Comparison of ENCODE assay signal across 20 cellular contexts in the genomic region with DNA sequence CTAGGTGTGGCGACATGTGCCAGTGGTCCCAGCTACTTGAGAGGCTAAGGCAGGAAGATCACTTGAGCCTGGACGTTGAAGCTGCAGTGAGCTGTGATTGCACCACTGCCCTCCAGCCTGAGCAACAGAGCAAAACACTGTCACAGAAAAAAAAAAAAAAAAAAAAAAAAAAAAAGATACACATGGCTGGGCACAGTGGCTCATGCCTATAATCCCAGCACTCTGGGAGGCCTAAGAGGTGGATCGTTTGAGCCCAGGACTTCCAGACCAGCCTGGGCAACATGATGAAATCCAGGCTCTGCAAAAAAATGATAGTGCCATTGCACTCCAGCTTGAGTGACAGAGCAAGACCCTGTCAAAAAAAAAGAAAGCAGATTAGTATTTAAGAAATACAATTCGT. TPM values are rescaled to one million over a fixed set of nuclear protein-coding genes. Genes with fewer than 3 reads are reported as not detected.
DNase-seq lines count a peak whose midpoint lies in the region; ATAC-seq, FAIRE-seq and TF ChIP-seq lines count a peak whose summit lies in the region.
"Had no signal": no experiment of that assay in that cellular context is flagged by ENCODE, and none has a peak within 500 bp of the region (broad histone marks: within the 10 kb centered on the region; RNA-seq: fewer than 3 reads in every experiment).

No MANE protein-coding gene starts in this region.

- H3K4me3 ChIP-seq in NB4 (ENCODE audit: low read depth, low read length), result no peak overlapping the region
- H3K4me3 ChIP-seq in GM12878, result no peak overlapping the region
- no peak overlapping the region for H3K4me3 ChIP-seq in parathyroid adenoma (ENCODE audit: low read depth, low read length)
- H3K4me3 ChIP-seq in breast epithelium, result no peak overlapping the region

- H3K4me1 Mint-ChIP-seq in T-helper 17 cell, result peaks cover 5% of the 10 kb centered on the region

- H3K79me2 ChIP-seq in GM12878 (ENCODE audit: control insufficient read depth, insufficient read depth, low read length), result no peaks in the 10 kb centered on the region
- H3K79me2 ChIP-seq in parathyroid adenoma, result peaks cover 30% of the 10 kb centered on the region

- H3K9me3 ChIP-seq in GM12878 (replicated peaks; ENCODE audit: control insufficient read depth, insufficient read depth, low read length) (no peaks in the 10 kb centered on the region), parathyroid adenoma (ENCODE audit: control insufficient read depth, low read length) (peaks cover 4% of the 10 kb centered on the region), breast epithelium (no peaks in the 10 kb centered on the region), T-helper 17 cell (ENCODE audit: control insufficient read depth, low read length, poor library complexity, severe bottlenecking) (no peaks in the 10 kb centered on the region)
- H3K9me3 ChIP-seq: Caco-2 had no signal

- no peak overlapping the region for H3K27ac Mint-ChIP-seq in T-helper 17 cell
- H3K27ac Mint-ChIP-seq: CD4-positive, alpha-beta T cell had no signal

- H3K27me3 ChIP-seq in GM12878 (replicated peaks in 1 of 2; ENCODE audit: control insufficient read depth in 2 of 2, insufficient read depth in 2 of 2, low read length in 1 of 2), result no peaks in the 10 kb centered on the region
- H3K27me3 ChIP-seq in parathyroid adenoma (ENCODE audit: control insufficient read depth, insufficient read depth, low read length), result no peaks in the 10 kb centered on the region
- H3K27me3 ChIP-seq in breast epithelium, result no peaks in the 10 kb centered on the region

- H3K9ac ChIP-seq in GM12878 (ENCODE audit: control insufficient read depth, insufficient read depth, low read length) (no peak overlapping the region), parathyroid adenoma (no peak overlapping the region)

- TF ChIP-seq POLR2A in NB4 (IDR thresholded peaks at IDR 0.05; ENCODE audit: extremely low read depth, insufficient read length) (no peak), GM12878 (IDR thresholded peaks at IDR 0.05; ENCODE audit: low read depth, low read length) (no peak), breast epithelium (IDR thresholded peaks at IDR 0.05) (no peak)

- H3K36me3 ChIP-seq in GM12878 (ENCODE audit: control insufficient read depth in 2 of 2, insufficient read depth in 2 of 2, low read length in 1 of 2), result 0 out of 4 replicates have a peak, but pooled peaks cover 0 to 3% of the 10 kb centered on the region in 2 experiments
- peaks cover 9% of the 10 kb centered on the region for H3K36me3 ChIP-seq in parathyroid adenoma (ENCODE audit: control insufficient read depth, insufficient read depth, low read length)
- peaks cover 9% of the 10 kb centered on the region for H3K36me3 ChIP-seq in breast epithelium

- no TSS peak for BruUV-seq in GM12878 (replicated peaks; lab: Mats Ljungman, UMichigan)

- no peak for TF ChIP-seq EP300 in GM12878 (IDR thresholded peaks at IDR 0.05; ENCODE audit: borderline replicate concordance in 1 of 2, control insufficient read depth in 1 of 2, low read depth in 2 of 2, low read length in 2 of 2)

- H2AFZ ChIP-seq in GM12878 (ENCODE audit: control insufficient read depth, low read depth, low read length), result no peak overlapping the region
- no peak overlapping the region for H2AFZ ChIP-seq in parathyroid adenoma

- TF ChIP-seq RAD21 in GM12878 (IDR thresholded peaks at IDR 0.05; ENCODE audit: insufficient read depth, low read depth, low read length), result no peak

- TF ChIP-seq CTCF in NB4 (IDR thresholded peaks at IDR 0.05; ENCODE audit: low read depth, low read length), result no peak
- no peak for TF ChIP-seq CTCF in GM12878 (IDR thresholded peaks at IDR 0.05 in 2 of 3, conservative IDR thresholded peaks at IDR 0.05 in 1 of 3; ENCODE audit: control insufficient read depth in 2 of 3, extremely low read depth in 1 of 3, insufficient read depth in 1 of 3, low read depth in 3 of 3, low read length in 3 of 3)
- no peak for TF ChIP-seq CTCF in parathyroid adenoma (IDR thresholded peaks at IDR 0.05)
- no peak for TF ChIP-seq CTCF in breast epithelium (IDR thresholded peaks at IDR 0.05)

- SMC1A ChIA-PET in GM12878 (lab: Charles Lee; ENCODE audit: uncharacterized antibody, unreplicated experiment), result interaction anchor here (0.9 to 1.0 kb wide), 3 partner anchors 9 to 43 kb away, joined by 3 to 4 read pairs (median 3); no protein-coding TSS in a partner anchor

- no peak for FAIRE-seq in GM12878 (lab: Jason Lieb, UNC)
- FAIRE-seq: A204.1 had no signal

- RAD21 ChIA-PET in GM12878 (lab: Charles Lee; ENCODE audit: unreplicated experiment), result interaction anchor here (0.7 kb wide), 1 partner anchor 30 kb away, joined by 3 read pairs; no protein-coding TSS in a partner anchor

- in situ Hi-C loops in Caki2 (cut with HindIII; ENCODE audit: low pct_unique_long_range_greater_than_20kb, low sequenced_read_pairs), result no loop called here
- in situ Hi-C loops in GM12878 (cut with MboI), result no loop called here

- no peaks in the 10 kb centered on the region for H3K27me3 Mint-ChIP-seq in T-helper 17 cell
- H3K27me3 Mint-ChIP-seq: CD4-positive, alpha-beta T cell had no signal

- intact Hi-C loops in GM12878 (cut with micrococcal nuclease; ENCODE audit: unreplicated experiment) (no loop called here), breast epithelium (cut with DNase I; ENCODE audit: low total_unique reads) (no loop called here)

- no peak; the same call in 2 of the 3 replicates for ATAC-seq in GM12878
- no peak for ATAC-seq in T-helper 17 cell
- no peak for ATAC-seq in GM18498 (IDR thresholded peaks at IDR 0.05; ENCODE audit: unreplicated experiment)
- no peak for ATAC-seq in HG03469 (IDR thresholded peaks at IDR 0.05; ENCODE audit: unreplicated experiment)
- ATAC-seq: HCT116 had no signal

- 62% methylated on average over 4 of the region's 4 CpGs for WGBS in GM12878 (ENCODE audit: insufficient coverage, insufficient replicate concordance, low lambda C conversion rate, missing lambda C conversion rate)

- no peaks in the 10 kb centered on the region for H4K20me1 ChIP-seq in GM12878 (ENCODE audit: control insufficient read depth, insufficient read depth)

- H3K4me1 ChIP-seq in GM12878 (ENCODE audit: control insufficient read depth, insufficient read depth, low read length) (no peaks in the 10 kb centered on the region), parathyroid adenoma (peaks cover 15% of the 10 kb centered on the region), breast epithelium (no peaks in the 10 kb centered on the region)
- H3K4me1 ChIP-seq: Caco-2 had no signal

- no peak overlapping the region for H3K4me3 Mint-ChIP-seq in T-helper 17 cell
- H3K4me3 Mint-ChIP-seq: CD4-positive, alpha-beta T cell had no signal

- H3K4me2 ChIP-seq in GM12878 (ENCODE audit: control insufficient read depth, insufficient read depth) (no peak overlapping the region), parathyroid adenoma (ENCODE audit: low read length) (peak overlapping the region; percentile 21)

- H3K27ac ChIP-seq in GM12878 (ENCODE audit: control insufficient read depth, insufficient read depth) (no peak overlapping the region), parathyroid adenoma (peak overlapping the region; percentile 89), breast epithelium (no peak overlapping the region)
- H3K27ac ChIP-seq: C4-2B had no signal

- H3K36me3 Mint-ChIP-seq in T-helper 17 cell (ENCODE audit: low read depth), result peaks cover 4% of the 10 kb centered on the region

- DNase-seq in Caki2 (ENCODE audit: low read depth), result peak; percentile 49
- peak; percentile 22 for DNase-seq in NB4 (ENCODE audit: low read depth)
- no peak for DNase-seq in GM12878 (ENCODE audit: low read depth, low spot score)
- no peak for DNase-seq in breast epithelium (ENCODE audit: low spot score in 2 of 2)
- no peak for DNase-seq in T-helper 17 cell
- DNase-seq: AML-193; Caco-2; CD4-positive, alpha-beta T cell; DMS153; DMS79; GDM1; GOT3; H7; KG1 had no signal

- POLR2A ChIA-PET in GM12878 (lab: Charles Lee), result interaction anchor here (0.6 to 1.4 kb wide), 3 partner anchors 10 to 107 kb away, joined by 3 to 4 read pairs (median 3); no protein-coding TSS in a partner anchor

- CTCF ChIA-PET in GM12878 (lab: Yijun Ruan, JAX), result interaction anchor here (1.0 to 1.6 kb wide), 2 partner anchors 41 to 84 kb away, joined by 3 to 4 read pairs; no protein-coding TSS in a partner anchor

TF ChIP-seq in GM12878, 131 proteins besides CTCF, POLR2A, EP300 and RAD21 (continues in another document):
- TF ChIP-seq ATF7 (IDR thresholded peaks at IDR 0.05; ENCODE audit: low read depth) (no peak), GATAD2B (conservative IDR thresholded peaks at IDR 0.05; ENCODE audit: low read depth) (no peak)
- TF ChIP-seq, protein P1, sequence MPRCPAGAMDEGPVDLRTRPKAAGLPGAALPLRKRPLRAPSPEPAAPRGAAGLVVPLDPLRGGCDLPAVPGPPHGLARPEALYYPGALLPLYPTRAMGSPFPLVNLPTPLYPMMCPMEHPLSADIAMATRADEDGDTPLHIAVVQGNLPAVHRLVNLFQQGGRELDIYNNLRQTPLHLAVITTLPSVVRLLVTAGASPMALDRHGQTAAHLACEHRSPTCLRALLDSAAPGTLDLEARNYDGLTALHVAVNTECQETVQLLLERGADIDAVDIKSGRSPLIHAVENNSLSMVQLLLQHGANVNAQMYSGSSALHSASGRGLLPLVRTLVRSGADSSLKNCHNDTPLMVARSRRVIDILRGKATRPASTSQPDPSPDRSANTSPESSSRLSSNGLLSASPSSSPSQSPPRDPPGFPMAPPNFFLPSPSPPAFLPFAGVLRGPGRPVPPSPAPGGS (IDR thresholded peaks at IDR 0.05; ENCODE audit: borderline replicate concordance, insufficient read depth, low read depth, low read length, poor library complexity, severe bottlenecking), result no peak

RNA-seq across cellular contexts. Expression of gene KANSL1L, which starts 13.7 kb away (rescaled TPM):
- 14.5 and 18.6 TPM in 2 replicates for total RNA-seq in Caki2 (2014; rRNA removed; shearing (Covaris generic); ENCODE audit: low replicate concordance)
- 31.4 and 31.8 TPM in 2 replicates for total RNA-seq in GM12878 (2013; cell fraction: nucleolus; rRNA removed)
- total RNA-seq in GM12878 (2014; rRNA removed) (3.6 and 7.0 TPM in 2 replicates), GM12878 (2014; rRNA removed; fragmentation: Illumina TruSeq; extraction: Trizol) (7.1 and 8.6 TPM in 2 replicates), GM12878 (2021) (4.3 and 4.5 TPM in 2 replicates), breast epithelium (10 to 100 TPM; 40.3 to 55.8 (median 52.8) TPM), T-helper 17 cell (1 to 10 TPM; 3.4 to 5.6 TPM)
- polyA plus RNA-seq in GM12878 (2011; ENCODE audit: low read depth), result 2.0 TPM
- polyA plus RNA-seq in GM12878 (2011; rRNA removed) (9.5 and 15.6 TPM in 2 replicates), GM12878 (2014; fragmentation: Illumina TruSeq; extraction: Trizol) (6.5 and 9.0 TPM in 2 replicates), GM12878 (2014; fragmentation: Nextera tagmentation; extraction: Ambion mirVana) (1 to 10 TPM; 1.2 to 1.8 TPM), GM12878 (2014; rRNA removed) (3.9 and 5.6 TPM in 2 replicates), GM12878 (2016; fragmentation: Nextera tagmentation; extraction: Ambion mirVana) (1 to 10 TPM; 2.6 to 3.6 TPM)
- polyA plus RNA-seq in GM12878 (2011; cell fraction: cytosol; rRNA removed), result 3.7 and 4.7 TPM in 2 replicates
- polyA plus RNA-seq in GM12878 (2011; cell fraction: nucleus; rRNA removed), result 9.0 and 9.5 TPM in 2 replicates
- polyA plus RNA-seq in GM12878 (2012), result 3.7 and 3.8 TPM in 2 replicates
- polyA minus RNA-seq in GM12878 (2011; rRNA and poly(A)+ RNA removed), result 10.3 and 10.5 TPM in 2 replicates
- polyA minus RNA-seq in GM12878 (2011; cell fraction: cytosol; rRNA and poly(A)+ RNA removed), result 4.1 and 5.3 TPM in 2 replicates
- 9.9 and 15.5 TPM in 2 replicates for polyA minus RNA-seq in GM12878 (2011; cell fraction: nucleus; rRNA and poly(A)+ RNA removed)

Comparison
In these comparisons a context has a peak if more than half of its experiments do, and no peak if none do; other contexts are left out.
1. DNase-seq: peak in Caki2 (single experiment) and NB4 (single experiment); none in GM12878 (single experiment), breast epithelium (0 of 2) and T-helper 17 cell (0 of 3).